8 cellular contexts compared by ENCODE assay signal in genomic region chr17:7280519-7281073, GRCh38. TPM values are rescaled to one million over a fixed set of nuclear protein-coding genes. Genes with fewer than 3 reads are reported as not detected.
DNase-seq lines count a peak whose midpoint lies in the region; ATAC-seq and TF ChIP-seq lines count a peak whose summit lies in the region.

No MANE protein-coding gene starts in this region.

- DNase-seq in BE2C (peak; percentile 78), RWPE1 (ENCODE audit: low spot score) (peak; percentile 77), fibroblast of peridontal ligament (ENCODE audit: extremely low read depth) (peak; percentile 78)
- peak; percentile 82 for DNase-seq in Jurkat, Clone E6-1 (ENCODE audit: low read depth, low spot score)
- peak; percentile 79 for DNase-seq in activated T-helper 9 cell treated with anti-CD3 and anti-CD28 coated beads, Interleukin-2, amount 50 U/mL, for 16 hours (ENCODE audit: low read depth)
- peak; percentile 87 for DNase-seq in natural killer cell treated with Interleukin-12 subunit alpha and Interleukin-12 subunit beta and Interleukin-15 and Interleukin-18, amount 100 ng/mL, for 72 hours (ENCODE audit: low spot score)
- peak; percentile 70 to 88 (median 78) for DNase-seq in stimulated activated naive CD4-positive, alpha-beta T cell (lab: John Stamatoyannopoulos, UW)

- peak; percentile 62 for ATAC-seq in GM19452 (IDR thresholded peaks at IDR 0.05; ENCODE audit: unreplicated experiment)
- ATAC-seq in natural killer cell treated with Interleukin-12 subunit alpha and Interleukin-12 subunit beta and Interleukin-15 and Interleukin-18, amount 100 ng/mL, for 72 hours, result peak; percentile 85 to 86

- no peaks in the 10 kb centered on the region for H3K36me3 ChIP-seq in BE2C

- peak; percentile 77 for TF ChIP-seq CTCF in BE2C (IDR thresholded peaks at IDR 0.05; ENCODE audit: low read depth, low read length)
- TF ChIP-seq CTCF in RWPE1 (conservative IDR thresholded peaks at IDR 0.05; ENCODE audit: low read depth), result peak; percentile 93

- peaks cover 21 to 26% of the 10 kb centered on the region in 2 donors for H3K4me1 Mint-ChIP-seq in natural killer cell treated with Interleukin-12 subunit alpha and Interleukin-12 subunit beta and Interleukin-15 and Interleukin-18, amount 100 ng/mL, for 72 hours (ENCODE audit: low read depth in 2 of 2)

- POLR2A ChIA-PET in RWPE1 (lab: Yijun Ruan, JAX; ENCODE audit: low non-redundant PET), result interaction anchor here (0.8 to 1.0 kb wide), 3 partner anchors 13 to 31 kb away, joined by 3 to 5 read pairs (median 4); no protein-coding TSS in a partner anchor

- H3K27ac Mint-ChIP-seq in natural killer cell treated with Interleukin-12 subunit alpha and Interleukin-12 subunit beta and Interleukin-15 and Interleukin-18, amount 100 ng/mL, for 72 hours, result peak overlapping the region in 1 of 2 donors; percentile 2

- H3K27ac ChIP-seq in RWPE1, result peak overlapping the region; percentile 81

- no peaks in the 10 kb centered on the region for H3K9me3 Mint-ChIP-seq in natural killer cell treated with Interleukin-12 subunit alpha and Interleukin-12 subunit beta and Interleukin-15 and Interleukin-18, amount 100 ng/mL, for 72 hours

- CTCF ChIA-PET in RWPE1 (lab: Yijun Ruan, JAX), result interaction anchor here (0.5 to 4.4 kb wide), 9 partner anchors 10 to 92 kb away, joined by 3 to 48 read pairs (median 3); partner anchors contain the start of gene DVL2

- no peaks in the 10 kb centered on the region for H3K36me3 Mint-ChIP-seq in natural killer cell treated with Interleukin-12 subunit alpha and Interleukin-12 subunit beta and Interleukin-15 and Interleukin-18, amount 100 ng/mL, for 72 hours

- H3K4me3 ChIP-seq in BE2C (ENCODE audit: low read depth, low read length), result peak overlapping the region; percentile 45
- H3K4me3 ChIP-seq in Jurkat, Clone E6-1 (ENCODE audit: low read length), result peak overlapping the region; percentile 57

- no peaks in the 10 kb centered on the region for H3K27me3 ChIP-seq in BE2C

- H3K4me3 Mint-ChIP-seq in natural killer cell treated with Interleukin-12 subunit alpha and Interleukin-12 subunit beta and Interleukin-15 and Interleukin-18, amount 100 ng/mL, for 72 hours, result peak overlapping the region; percentile 78

- no peaks in the 10 kb centered on the region for H3K9me3 ChIP-seq in BE2C

- H3K4me1 ChIP-seq in BE2C, result no peaks in the 10 kb centered on the region

- H3K27me3 Mint-ChIP-seq in natural killer cell treated with Interleukin-12 subunit alpha and Interleukin-12 subunit beta and Interleukin-15 and Interleukin-18, amount 100 ng/mL, for 72 hours, result peaks cover 7 to 10% of the 10 kb centered on the region in 2 donors

RNA-seq across cellular contexts. Expression of gene SLC2A4, which starts 0.9 kb away (rescaled TPM):
- not detected for polyA plus RNA-seq in BE2C (2012; ENCODE audit: insufficient read depth, insufficient read length, low read depth)
- 0.59 TPM for polyA plus RNA-seq in Jurkat, Clone E6-1 (2012; ENCODE audit: insufficient read depth, insufficient read length)
- under 1 TPM in 1 of 2 donors, not detected in 1; 0.50 TPM for total RNA-seq in natural killer cell treated with Interleukin-12 subunit alpha and Interleukin-12 subunit beta and Interleukin-15 and Interleukin-18, amount 100 ng/mL, for 72 hours

RNA-seq across cellular contexts. Expression of gene YBX2, which starts 13.8 kb away (rescaled TPM):
- not detected for polyA plus RNA-seq in BE2C (2012; ENCODE audit: insufficient read depth, insufficient read length, low read depth)
- 34.9 TPM for polyA plus RNA-seq in Jurkat, Clone E6-1 (2012; ENCODE audit: insufficient read depth, insufficient read length)
- not detected for total RNA-seq in natural killer cell treated with Interleukin-12 subunit alpha and Interleukin-12 subunit beta and Interleukin-15 and Interleukin-18, amount 100 ng/mL, for 72 hours

RNA-seq across cellular contexts. Expression of gene CLDN7, which starts 18.3 kb away (rescaled TPM):
- 1.6 TPM for polyA plus RNA-seq in BE2C (2012; ENCODE audit: insufficient read depth, insufficient read length, low read depth)
- polyA plus RNA-seq in Jurkat, Clone E6-1 (2012; ENCODE audit: insufficient read depth, insufficient read length), result 0.61 TPM
- 1 to 10 TPM in 1 of 2 donors, under 1 TPM in 1; 0.73 to 1.1 TPM for total RNA-seq in natural killer cell treated with Interleukin-12 subunit alpha and Interleukin-12 subunit beta and Interleukin-15 and Interleukin-18, amount 100 ng/mL, for 72 hours

RNA-seq across cellular contexts. Expression of gene EIF5A, which starts 26.8 kb away (rescaled TPM):
- polyA plus RNA-seq in BE2C (2012; ENCODE audit: insufficient read depth, insufficient read length, low read depth), result 805 TPM
- polyA plus RNA-seq in Jurkat, Clone E6-1 (2012; ENCODE audit: insufficient read depth, insufficient read length), result 982 TPM
- 1,000 to 10,000 TPM in 1 of 2 donors, 100 to 1,000 TPM in 1; 953 to 1,345 TPM for total RNA-seq in natural killer cell treated with Interleukin-12 subunit alpha and Interleukin-12 subunit beta and Interleukin-15 and Interleukin-18, amount 100 ng/mL, for 72 hours

RNA-seq across cellular contexts. Expression of gene ELP5, which starts 28.6 kb away (rescaled TPM):
- 129 TPM for polyA plus RNA-seq in BE2C (2012; ENCODE audit: insufficient read depth, insufficient read length, low read depth)
- 158 TPM for polyA plus RNA-seq in Jurkat, Clone E6-1 (2012; ENCODE audit: insufficient read depth, insufficient read length)
- total RNA-seq in natural killer cell treated with Interleukin-12 subunit alpha and Interleukin-12 subunit beta and Interleukin-15 and Interleukin-18, amount 100 ng/mL, for 72 hours, result 10 to 100 TPM; 43.5 to 70.5 TPM

Comparison
In these comparisons a context has a peak if more than half of its experiments do, and no peak if none do; other contexts are left out.
1. Peak in every context shown above with its lines: DNase-seq, ATAC-seq, H3K4me3 ChIP-seq and H3K27ac ChIP-seq.